17 cellular contexts compared by ENCODE assay signal in genomic region chr19:17111766-17112165, GRCh38. TPM values are rescaled to one million over a fixed set of nuclear protein-coding genes. Genes with fewer than 3 reads are reported as not detected.
A peak's percentile ranks its signal among the peaks of the same experiment; 100 is the strongest.
DNase-seq lines count a peak whose midpoint lies in the region; ATAC-seq and TF ChIP-seq lines count a peak whose summit lies in the region.
"Had no signal": no experiment of that assay in that cellular context is flagged by ENCODE, and none has a peak within 500 bp of the region (broad histone marks: within the 10 kb centered on the region; RNA-seq: fewer than 3 reads in every experiment).

No MANE protein-coding gene starts in this region.

- H3K9ac ChIP-seq in mesendoderm (ENCODE audit: low read length): no peak overlapping the region

- H2BK15ac ChIP-seq in mesendoderm (replicated peaks; ENCODE audit: low read depth): no peak overlapping the region

- peaks cover 2% of the 10 kb centered on the region for H3K79me2 ChIP-seq in mesendoderm (ENCODE audit: control insufficient read depth, insufficient read depth, low read length)

- peaks cover 11% of the 10 kb centered on the region for H3K79me1 ChIP-seq in mesendoderm (ENCODE audit: low read length)

- H3K36me3 Mint-ChIP-seq in stimulated activated naive CD8-positive, alpha-beta T cell treated with anti-CD3 and anti-CD28 coated beads, Interleukin-15, Interleukin-2, amounts not matched to agents 100 ng/mL and 50 ng/mL, for 24 hours (ENCODE audit: low read depth): peaks cover 25% of the 10 kb centered on the region
- H3K36me3 Mint-ChIP-seq in activated CD8-positive, alpha-beta T cell treated with anti-CD3 and anti-CD28 coated beads for 36 hours (ENCODE audit: low read depth): peaks cover 33% of the 10 kb centered on the region

- ATAC-seq in stimulated activated naive CD8-positive, alpha-beta T cell treated with anti-CD3 and anti-CD28 coated beads, Interleukin-15, amount 100 ng/mL, for 72 hours: no peak
- ATAC-seq in activated CD8-positive, alpha-beta T cell treated with anti-CD3 and anti-CD28 coated beads for 36 hours: no peak
- ATAC-seq in GM19455 (IDR thresholded peaks at IDR 0.05; ENCODE audit: unreplicated experiment): no peak
- ATAC-seq: gastroesophageal sphincter had no signal

- intact Hi-C loops in activated CD8-positive, alpha-beta T cell treated with anti-CD3 and anti-CD28 coated beads for 36 hours (cut with micrococcal nuclease): no loop called here

- no peaks in the 10 kb centered on the region for H3K9me3 Mint-ChIP-seq in stimulated activated naive CD8-positive, alpha-beta T cell treated with anti-CD3 and anti-CD28 coated beads, Interleukin-15, Interleukin-2, amounts not matched to agents 100 ng/mL and 50 ng/mL, for 24 hours
- H3K9me3 Mint-ChIP-seq in stimulated activated naive CD8-positive, alpha-beta T cell treated with anti-CD3 and anti-CD28 coated beads, Interleukin-15, amount 100 ng/mL, for 72 hours: no peaks in the 10 kb centered on the region
- H3K9me3 Mint-ChIP-seq in activated CD8-positive, alpha-beta T cell treated with anti-CD3 and anti-CD28 coated beads for 36 hours: no peaks in the 10 kb centered on the region
- H3K9me3 Mint-ChIP-seq: mesothelial cell of epicardium had no signal

- CTCF ChIA-PET in activated CD8-positive, alpha-beta T cell treated with anti-CD3 and anti-CD28 coated beads for 36 hours (lab: Charles Lee): no interaction called here

- no peak overlapping the region for H3K56ac ChIP-seq in mesendoderm (ENCODE audit: low read length)

- H3K27ac Mint-ChIP-seq in stimulated activated naive CD8-positive, alpha-beta T cell treated with anti-CD3 and anti-CD28 coated beads, Interleukin-15, Interleukin-2, amounts not matched to agents 100 ng/mL and 50 ng/mL, for 24 hours: peak overlapping the region; percentile 38
- H3K27ac Mint-ChIP-seq in stimulated activated naive CD8-positive, alpha-beta T cell treated with anti-CD3 and anti-CD28 coated beads, Interleukin-15, amount 100 ng/mL, for 72 hours: peak overlapping the region in 1 of 2 donors; percentile 31
- H3K27ac Mint-ChIP-seq in activated CD8-positive, alpha-beta T cell treated with anti-CD3 and anti-CD28 coated beads for 36 hours: peak overlapping the region; percentile 64
- H3K27ac Mint-ChIP-seq: mesothelial cell of epicardium had no signal

- in situ Hi-C loops in HAP-1 (cut with MboI; ENCODE audit: low sequenced_read_pairs): no loop called here

- H3K4me2 ChIP-seq in mesendoderm (ENCODE audit: low read length): no peak overlapping the region

- H3K27ac ChIP-seq in mesendoderm (ENCODE audit: low read depth, low read length): no peak overlapping the region

- H3K9me3 ChIP-seq in HAP-1: no peaks in the 10 kb centered on the region
- H3K9me3 ChIP-seq: gastroesophageal sphincter, tibial nerve had no signal

- no peak for TF ChIP-seq CTCF in activated CD8-positive, alpha-beta T cell treated with anti-CD3 and anti-CD28 coated beads for 36 hours (IDR thresholded peaks at IDR 0.05)

- no peaks in the 10 kb centered on the region for H3K27me3 Mint-ChIP-seq in stimulated activated naive CD8-positive, alpha-beta T cell treated with anti-CD3 and anti-CD28 coated beads, Interleukin-15, Interleukin-2, amounts not matched to agents 100 ng/mL and 50 ng/mL, for 24 hours
- H3K27me3 Mint-ChIP-seq in stimulated activated naive CD8-positive, alpha-beta T cell treated with anti-CD3 and anti-CD28 coated beads, Interleukin-15, amount 100 ng/mL, for 72 hours: no peaks in the 10 kb centered on the region
- no peaks in the 10 kb centered on the region for H3K27me3 Mint-ChIP-seq in activated CD8-positive, alpha-beta T cell treated with anti-CD3 and anti-CD28 coated beads for 36 hours

- H3K4ac ChIP-seq in mesendoderm (ENCODE audit: low read depth, low read length): no peak overlapping the region

- H3K4me3 Mint-ChIP-seq in stimulated activated naive CD8-positive, alpha-beta T cell treated with anti-CD3 and anti-CD28 coated beads, Interleukin-15, Interleukin-2, amounts not matched to agents 100 ng/mL and 50 ng/mL, for 24 hours: no peak overlapping the region
- no peak overlapping the region for H3K4me3 Mint-ChIP-seq in stimulated activated naive CD8-positive, alpha-beta T cell treated with anti-CD3 and anti-CD28 coated beads, Interleukin-15, amount 100 ng/mL, for 72 hours
- H3K4me3 Mint-ChIP-seq in activated CD8-positive, alpha-beta T cell treated with anti-CD3 and anti-CD28 coated beads for 36 hours: no peak overlapping the region
- H3K4me3 Mint-ChIP-seq: mesothelial cell of epicardium had no signal

- peak overlapping the region; percentile 66 for H3K23ac ChIP-seq in mesendoderm (ENCODE audit: low read length)

- H3K4me3 ChIP-seq in mesendoderm (ENCODE audit: low read length) (no peak overlapping the region), HAP-1 (no peak overlapping the region)
- H3K4me3 ChIP-seq: gastroesophageal sphincter, tibial nerve had no signal

- POLR2A ChIA-PET in activated CD8-positive, alpha-beta T cell treated with anti-CD3 and anti-CD28 coated beads for 36 hours (lab: Charles Lee): no interaction called here

- peaks cover 56% of the 10 kb centered on the region for H3K4me1 Mint-ChIP-seq in stimulated activated naive CD8-positive, alpha-beta T cell treated with anti-CD3 and anti-CD28 coated beads, Interleukin-15, Interleukin-2, amounts not matched to agents 100 ng/mL and 50 ng/mL, for 24 hours (ENCODE audit: low read depth)
- peaks cover 73% of the 10 kb centered on the region for H3K4me1 Mint-ChIP-seq in stimulated activated naive CD8-positive, alpha-beta T cell treated with anti-CD3 and anti-CD28 coated beads, Interleukin-15, amount 100 ng/mL, for 72 hours
- peaks cover 48% of the 10 kb centered on the region for H3K4me1 Mint-ChIP-seq in activated CD8-positive, alpha-beta T cell treated with anti-CD3 and anti-CD28 coated beads for 36 hours (ENCODE audit: low read depth)

- H4K8ac ChIP-seq in mesendoderm (ENCODE audit: low read depth, low read length): no peak overlapping the region

- H3K27me3 ChIP-seq in mesendoderm (ENCODE audit: insufficient read depth, low read length, poor library complexity): no peaks in the 10 kb centered on the region
- H3K27me3 ChIP-seq in HAP-1 (ENCODE audit: low read depth): no peaks in the 10 kb centered on the region
- H3K27me3 ChIP-seq: gastroesophageal sphincter, tibial nerve had no signal

- no peak overlapping the region for H2BK120ac ChIP-seq in mesendoderm (ENCODE audit: low read depth, low read length)

- H3K36me3 ChIP-seq in mesendoderm (ENCODE audit: control insufficient read depth, insufficient read depth, low read length) (peaks cover 2% of the 10 kb centered on the region), HAP-1 (replicated peaks) (no peaks in the 10 kb centered on the region; the same call in 1 of the 2 replicates)

- H3K18ac ChIP-seq in mesendoderm (ENCODE audit: low read length): no peak overlapping the region

- no peak overlapping the region for H4K5ac ChIP-seq in mesendoderm (ENCODE audit: low read length)

- H2AK5ac ChIP-seq in mesendoderm (ENCODE audit: low read length): no peak overlapping the region

- H3K4me1 ChIP-seq in mesendoderm (ENCODE audit: control insufficient read depth, low read depth, low read length) (peaks cover 5% of the 10 kb centered on the region), HAP-1 (no peaks in the 10 kb centered on the region)

- DNase-seq in stimulated activated naive CD8-positive, alpha-beta T cell treated with anti-CD3 and anti-CD28 coated beads, Interleukin-15, amount 100 ng/mL, for 72 hours: no peak
- DNase-seq in activated CD8-positive, alpha-beta T cell treated with anti-CD3 and anti-CD28 coated beads for 36 hours: no peak
- DNase-seq in mesendoderm (no peak), NCI-H526 treated with DMSO at 0.1 percent for 48 hours (lab: John Stamatoyannopoulos, UW) (no peak), HAP-1 (ENCODE audit: low spot score in 2 of 2) (no peak)
- DNase-seq in stimulated activated CD4-positive, alpha-beta T cell treated with anti-CD3 and anti-CD28 coated beads, Interleukin-2, amount 100 ng/mL, for 48 hours: no peak
- DNase-seq: activated CD4-positive, alpha-beta T cell treated with anti-CD3 and anti-CD28 coated beads, Interleukin-2, amount 50 U/mL, for 4 hours; activated T-cell treated with anti-CD3 and anti-CD28 coated beads, Interleukin-2, amount 50 U/mL, for 1 hour; NCI-H2107; NCI-H526; nucleus accumbens; stimulated activated CD4-positive, alpha-beta T cell treated with anti-CD3 and anti-CD28 coated beads, Interleukin-12 subunit alpha, Interleukin-12 subunit beta, amount 100 ng/mL, for 4 hours had no signal

- no peak overlapping the region for H2BK5ac ChIP-seq in mesendoderm (ENCODE audit: low read length)

- WGBS in mesendoderm (ENCODE audit: extremely low coverage, insufficient coverage, low lambda C conversion rate): no CpG with 5 or more reads among the region's 3 CpGs

RNA-seq across cellular contexts. Expression of gene MYO9B, which starts 36.2 kb away (rescaled TPM):
- total RNA-seq in activated CD8-positive, alpha-beta T cell treated with anti-CD3 and anti-CD28 coated beads for 36 hours: 100 to 1,000 TPM; 111 to 112 TPM
- 28.8 TPM for polyA plus RNA-seq in mesendoderm (2013, experiment 1 of 2)
- polyA plus RNA-seq in mesendoderm (2013, experiment 2 of 2): 29.1 TPM

RNA-seq across cellular contexts. Expression of gene HAUS8, which starts 36.5 kb away (rescaled TPM):
- 10 to 100 TPM; 40.7 to 41.9 TPM for total RNA-seq in activated CD8-positive, alpha-beta T cell treated with anti-CD3 and anti-CD28 coated beads for 36 hours
- 24.9 TPM for polyA plus RNA-seq in mesendoderm (2013, experiment 1 of 2)
- 24.3 TPM for polyA plus RNA-seq in mesendoderm (2013, experiment 2 of 2)
